In genomic region chr14:34981743-34982420, GRCh38 we compare ENCODE assay signal across 8 cellular contexts. TPM values are rescaled to one million over a fixed set of nuclear protein-coding genes. Genes with fewer than 3 reads are reported as not detected.
DNase-seq lines count a peak whose midpoint lies in the region; ATAC-seq, FAIRE-seq and TF ChIP-seq lines count a peak whose summit lies in the region.

No MANE protein-coding gene starts in this region.

- dilution Hi-C loops in endothelial cell of umbilical vein (cut with MboI; ENCODE audit: extremely low pct_ligation_motif_present, low sequenced_read_pairs) = no loop called here

- BruUV-seq in endothelial cell of umbilical vein (replicated peaks; lab: Mats Ljungman, UMichigan) = TSS peak; percentile 68

- H3K9me1 ChIP-seq in endothelial cell of umbilical vein (replicated peaks; ENCODE audit: control insufficient read depth, extremely low read depth, insufficient read depth, low read length) = no peaks in the 10 kb centered on the region

- CTCF ChIA-PET in endothelial cell of umbilical vein (lab: Charles Lee) = interaction anchor here (1.0 to 2.5 kb wide), 10 partner anchors 8 to 836 kb away, joined by 3 to 12 read pairs (median 4); partner anchors contain the start of genes BAZ1A, FAM177A1 and PSMA6

- TF ChIP-seq EP300 in tibial nerve (IDR thresholded peaks at IDR 0.05) = no peak

- POLR2A ChIA-PET in endothelial cell of umbilical vein (lab: Charles Lee) = interaction anchor here (1.2 to 2.1 kb wide), 3 partner anchors 10 to 107 kb away, joined by 3 to 5 read pairs (median 4); partner anchors contain the start of genes BAZ1A and FAM177A1
- POLR2A ChIA-PET in naive thymus-derived CD8-positive, alpha-beta T cell (lab: Charles Lee) = interaction anchor here (0.6 to 4.0 kb wide), 17 partner anchors 23 to 422 kb away, joined by 3 to 82 read pairs (median 5); partner anchors contain the start of genes BAZ1A, FAM177A1, NFKBIA and PPP2R3C

- H3K27me3 ChIP-seq in Karpas-422 (ENCODE audit: low read length) (no peaks in the 10 kb centered on the region), endothelial cell of umbilical vein (ENCODE audit: control insufficient read depth in 2 of 2, insufficient read depth in 2 of 2, low read length in 2 of 2) (no peaks in the 10 kb centered on the region), tibial nerve (no peaks in the 10 kb centered on the region)

- H3K9me2 ChIP-seq in Karpas-422 (replicated peaks; ENCODE audit: insufficient read depth, low read length) = no peaks in the 10 kb centered on the region

- H3K4me1 ChIP-seq in Karpas-422 (ENCODE audit: low read length) (peaks cover 40% of the 10 kb centered on the region), endothelial cell of umbilical vein (ENCODE audit: control insufficient read depth, extremely low read depth, insufficient read depth, low read length) (peaks cover 15% of the 10 kb centered on the region), tibial nerve (peaks cover 2 to 42% (median 25%) of the 10 kb centered on the region in 4 donors)

- H3K36me3 ChIP-seq in Karpas-422 (ENCODE audit: insufficient read depth, low read length) = no peaks in the 10 kb centered on the region; the same call in none of the 2 replicates
- no peaks in the 10 kb centered on the region for H3K36me3 ChIP-seq in endothelial cell of umbilical vein (ENCODE audit: control insufficient read depth in 2 of 2, extremely low read depth in 1 of 2, insufficient read depth in 2 of 2, low read length in 2 of 2)
- no peaks in the 10 kb centered on the region for H3K36me3 ChIP-seq in tibial nerve

- peak overlapping the region; percentile 82 for H3K9ac ChIP-seq in Karpas-422 (ENCODE audit: low read length)
- H3K9ac ChIP-seq in endothelial cell of umbilical vein (replicated peaks; ENCODE audit: extremely low read depth, insufficient read depth, low read length) = peak overlapping the region; percentile 96

- H3K9me3 Mint-ChIP-seq in naive thymus-derived CD8-positive, alpha-beta T cell = no peaks in the 10 kb centered on the region

- H4K20me1 ChIP-seq in Karpas-422 (ENCODE audit: insufficient read depth, low read depth, low read length) (no peaks in the 10 kb centered on the region), endothelial cell of umbilical vein (replicated peaks; ENCODE audit: control insufficient read depth, extremely low read depth, insufficient read depth, low read length) (no peaks in the 10 kb centered on the region)

- peak overlapping the region; percentile 86 for H3K27ac ChIP-seq in Karpas-422 (ENCODE audit: low read length)
- peak overlapping the region; percentile 94 for H3K27ac ChIP-seq in endothelial cell of umbilical vein (ENCODE audit: insufficient read depth, low read depth, low read length)
- H3K27ac ChIP-seq in tibial nerve = peak overlapping the region; percentile 96 to 99 (median 96)

- TF ChIP-seq CTCF in endothelial cell of umbilical vein (IDR thresholded peaks at IDR 0.05; ENCODE audit: extremely low read depth in 1 of 2, insufficient read depth in 1 of 2, low read depth in 1 of 2, low read length in 2 of 2) = peak; percentile 19 to 53
- peak in 2 of 5 experiments; percentile 9 to 22 for TF ChIP-seq CTCF in tibial nerve (IDR thresholded peaks at IDR 0.05)
- no peak for TF ChIP-seq CTCF in GM20000 (IDR thresholded peaks at IDR 0.05; ENCODE audit: extremely low read depth, missing control alignments)

- H3K4me2 ChIP-seq in Karpas-422 (ENCODE audit: low read depth, low read length, poor library complexity, severe bottlenecking) (peak overlapping the region; percentile 90), endothelial cell of umbilical vein (ENCODE audit: insufficient read depth, low read length) (peak overlapping the region; percentile 95)

- no peak overlapping the region for H3K4me3 Mint-ChIP-seq in naive thymus-derived CD8-positive, alpha-beta T cell

- no peak for TF ChIP-seq POLR2A in endothelial cell of umbilical vein (IDR thresholded peaks at IDR 0.05; ENCODE audit: low read depth, low read length)
- no peak for TF ChIP-seq POLR2A in tibial nerve (IDR thresholded peaks at IDR 0.05)

- H3K9me3 ChIP-seq in Karpas-422 (ENCODE audit: low read length) = no peaks in the 10 kb centered on the region
- H3K9me3 ChIP-seq in endothelial cell of umbilical vein (replicated peaks; ENCODE audit: control insufficient read depth, insufficient read depth, low read length) = no peaks in the 10 kb centered on the region
- no peaks in the 10 kb centered on the region for H3K9me3 ChIP-seq in tibial nerve

- intact Hi-C loops in endothelial cell of umbilical vein (cut with micrococcal nuclease) = loop anchor here (1.0 to 10.0 kb wide), 8 partner anchors 64 to 433 kb away; partner anchors contain the start of genes CFL2, FAM177A1, PRORP and PSMA6

- H2AFZ ChIP-seq in Karpas-422 (ENCODE audit: low read length) (peak overlapping the region; percentile 68), endothelial cell of umbilical vein (ENCODE audit: low read depth, low read length) (peak overlapping the region; percentile 70)

- H3K4me3 ChIP-seq in Karpas-422 (ENCODE audit: low read length) (peak overlapping the region; percentile 87), endothelial cell of umbilical vein (replicated peaks in 1 of 3; ENCODE audit: insufficient read depth in 1 of 3, low read depth in 1 of 3, low read length in 3 of 3) (peak overlapping the region; percentile 59 to 91 (median 85)), tibial nerve (peak overlapping the region; percentile 71 to 98 (median 86))

- H3K79me2 ChIP-seq in Karpas-422 (ENCODE audit: low read length) (peaks cover 93% of the 10 kb centered on the region), endothelial cell of umbilical vein (ENCODE audit: control insufficient read depth, insufficient read depth, low read length) (peaks cover 59% of the 10 kb centered on the region)

- ATAC-seq in GM21360 (IDR thresholded peaks at IDR 0.05; ENCODE audit: unreplicated experiment) = peak; percentile 13
- ATAC-seq in naive thymus-derived CD8-positive, alpha-beta T cell = peak; percentile 16 to 18

- no peak overlapping the region for H3K27ac Mint-ChIP-seq in naive thymus-derived CD8-positive, alpha-beta T cell

- FAIRE-seq in endothelial cell of umbilical vein (lab: Jason Lieb, UNC) = peak; percentile 59

- peaks cover 10 to 23% (median 14%) of the 10 kb centered on the region in 4 donors for H3K4me1 Mint-ChIP-seq in naive thymus-derived CD8-positive, alpha-beta T cell

- 0% methylated on average over 17 of the region's 17 CpGs for WGBS in tibial nerve, 2 donors

- H3K36me3 Mint-ChIP-seq in naive thymus-derived CD8-positive, alpha-beta T cell = peaks cover 0 to 23% (median 3%) of the 10 kb centered on the region in 3 donors

- DNase-seq in CMK (ENCODE audit: low read depth) (peak; percentile 11), Karpas-422 (peak; percentile 83), endothelial cell of umbilical vein (ENCODE audit: low read depth, low spot score) (no peak), tibial nerve (ENCODE audit: low spot score in 2 of 2) (peak in 1 of 2 donors; percentile 7), GM20000 (ENCODE audit: low spot score) (no peak)
- peak; percentile 15 to 21 for DNase-seq in activated CD4-positive, alpha-beta T cell treated with anti-CD3 and anti-CD28 coated beads for 4 hours
- peak in 5 of 10 donors; percentile 8 to 44 (median 23) for DNase-seq in naive thymus-derived CD8-positive, alpha-beta T cell

- no peaks in the 10 kb centered on the region for H3K27me3 Mint-ChIP-seq in naive thymus-derived CD8-positive, alpha-beta T cell

TF ChIP-seq in endothelial cell of umbilical vein, 7 proteins besides CTCF, POLR2A, EP300 and RAD21:
- no peak for TF ChIP-seq JUN (IDR thresholded peaks at IDR 0.05; ENCODE audit: borderline replicate concordance, insufficient read depth, insufficient read length, low read depth)
- no peak for TF ChIP-seq MAX (IDR thresholded peaks at IDR 0.05; ENCODE audit: insufficient read depth, insufficient read length)
- TF ChIP-seq EZH2 (IDR thresholded peaks at IDR 0.05; ENCODE audit: borderline replicate concordance, low read depth, low read length, severe bottlenecking) = no peak
- TF ChIP-seq POLR2AphosphoS5 (IDR thresholded peaks at IDR 0.05; ENCODE audit: insufficient read depth, low read depth, low read length) = no peak

RNA-seq across cellular contexts. Expression of gene SRP54, which starts 0.9 kb away (rescaled TPM):
- 86.8 and 115 TPM in 2 replicates for total RNA-seq in Karpas-422 (2014; rRNA removed; shearing (Covaris generic); ENCODE audit: low replicate concordance)
- total RNA-seq in endothelial cell of umbilical vein = 60.7 and 63.7 TPM in 2 replicates
- 22.6 and 32.8 TPM in 2 replicates for polyA plus RNA-seq in endothelial cell of umbilical vein
- 34.3 and 35.3 TPM in 2 replicates for polyA plus RNA-seq in endothelial cell of umbilical vein (2011; cell fraction: cytosol; rRNA removed)
- polyA plus RNA-seq in endothelial cell of umbilical vein (2011; cell fraction: nucleus; rRNA removed) = 55.0 and 62.7 TPM in 2 replicates
- polyA plus RNA-seq in endothelial cell of umbilical vein (2012) = 50.2 and 69.1 TPM in 2 replicates
- polyA minus RNA-seq in endothelial cell of umbilical vein = 25.2 and 25.3 TPM in 2 replicates
- 23.9 TPM for polyA minus RNA-seq in endothelial cell of umbilical vein (2011; cell fraction: cytosol; rRNA and poly(A)+ RNA removed)
- 40.1 and 43.4 TPM in 2 replicates for polyA minus RNA-seq in endothelial cell of umbilical vein (2011; cell fraction: nucleus; rRNA and poly(A)+ RNA removed)
- total RNA-seq in naive thymus-derived CD8-positive, alpha-beta T cell = 10 to 100 TPM; 55.0 to 60.7 TPM
- polyA plus RNA-seq in naive thymus-derived CD8-positive, alpha-beta T cell = 10 to 100 TPM; 18.3 to 32.2 (median 30.6) TPM
- total RNA-seq in tibial nerve = 10 to 100 TPM; 49.0 to 67.7 (median 52.3) TPM

Comparison
In these comparisons a context has a peak if more than half of its experiments do, and no peak if none do; other contexts are left out.
1. DNase-seq: peak in CMK (single experiment), Karpas-422 (single experiment) and activated CD4-positive, alpha-beta T cell treated with anti-CD3 and anti-CD28 coated beads for 4 hours (2 of 2); none in endothelial cell of umbilical vein (single experiment) and GM20000 (single experiment).
2. Peak in every context shown above with its lines, with median percentiles within 50 percentile points of each other: H3K27ac ChIP-seq and H3K4me3 ChIP-seq.